ENCODE assay signal across 17 cellular contexts in the genomic region with DNA sequence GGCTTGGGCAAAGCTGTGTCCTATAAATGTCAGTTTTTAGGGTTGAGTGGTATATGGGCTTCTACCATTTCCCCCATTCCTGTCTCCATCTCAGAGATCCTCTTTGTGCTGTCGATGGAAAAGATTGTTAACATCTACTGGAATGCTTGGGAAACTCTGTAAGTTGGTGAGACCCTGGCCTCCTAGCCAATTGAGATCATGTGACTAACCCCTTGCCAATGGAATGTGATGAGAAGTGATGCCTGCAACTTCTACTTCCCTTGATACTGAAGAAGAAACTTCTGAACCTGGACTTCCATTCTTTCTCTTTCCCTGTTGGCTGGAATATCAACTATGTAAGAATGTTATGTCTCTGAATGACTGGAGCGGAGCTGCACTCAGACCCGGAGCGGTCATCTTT. TPM values are rescaled to one million over a fixed set of nuclear protein-coding genes. Genes with fewer than 3 reads are reported as not detected.
DNase-seq lines count a peak whose midpoint lies in the region; ATAC-seq, FAIRE-seq and TF ChIP-seq lines count a peak whose summit lies in the region.
"Had no signal": no experiment of that assay in that cellular context is flagged by ENCODE, and none has a peak within 500 bp of the region (broad histone marks: within the 10 kb centered on the region; RNA-seq: fewer than 3 reads in every experiment).

No MANE protein-coding gene starts in this region.

- no peak overlapping the region for H3K4me3 Mint-ChIP-seq in H9
- H3K4me3 Mint-ChIP-seq in memory B cell: no peak overlapping the region
- H3K4me3 Mint-ChIP-seq in activated CD8-positive, alpha-beta memory T cell treated with anti-CD3 and anti-CD28 coated beads, Interleukin-2, amount 10 ng/mL, durations not matched to agents 7 days and 5 days: no peak overlapping the region
- H3K4me3 Mint-ChIP-seq: CD4-positive, alpha-beta T cell; HFFc6 had no signal

- H3K27me3 ChIP-seq in H9 (ENCODE audit: insufficient read depth, low read length) (no peaks in the 10 kb centered on the region), K562 (ENCODE audit: control insufficient read depth in 2 of 2, insufficient read depth in 2 of 2, low read length in 2 of 2) (no peaks in the 10 kb centered on the region)
- H3K27me3 ChIP-seq: BLaER1 treated with 17β-estradiol and CSF1 and Interleukin-3, amounts not matched to agents 10 nM and 100 nM had no signal

- H3T11ph ChIP-seq in H9 (ENCODE audit: low read length): no peak overlapping the region

- H3K9ac ChIP-seq in H9 (ENCODE audit: extremely low read depth, insufficient read length, low read length) (no peak overlapping the region), K562 (ENCODE audit: insufficient read depth in 1 of 2, low read depth in 2 of 2, low read length in 2 of 2) (no peak overlapping the region)
- H3K9ac ChIP-seq: BLaER1 treated with 17β-estradiol and CSF1 and Interleukin-3, amounts not matched to agents 10 nM and 100 nM had no signal

- H3K9me1 ChIP-seq in K562 (ENCODE audit: control insufficient read depth, insufficient read depth, low read length): no peaks in the 10 kb centered on the region

- H3K27ac ChIP-seq in H9 (ENCODE audit: insufficient read length, low read depth, low read length) (no peak overlapping the region), K562 (ENCODE audit: extremely low read depth, low read depth, low read length) (no peak overlapping the region)
- H3K27ac ChIP-seq: BLaER1 treated with 17β-estradiol and CSF1 and Interleukin-3, amounts not matched to agents 10 nM and 100 nM; HL-60 had no signal

- H3K4me2 ChIP-seq in H9 (ENCODE audit: insufficient read depth, insufficient read length, low read length) (no peak overlapping the region), K562 (ENCODE audit: insufficient read depth, low read length) (no peak overlapping the region)
- H3K4me2 ChIP-seq: BLaER1 treated with 17β-estradiol and CSF1 and Interleukin-3, amounts not matched to agents 10 nM and 100 nM had no signal

- no peak overlapping the region for H2BK120ac ChIP-seq in H9 (ENCODE audit: low read depth, low read length, poor library complexity, severe bottlenecking)

- H3K27me3 Mint-ChIP-seq in H9 (ENCODE audit: low read depth) (no peaks in the 10 kb centered on the region), memory B cell (no peaks in the 10 kb centered on the region)
- no peaks in the 10 kb centered on the region for H3K27me3 Mint-ChIP-seq in activated CD8-positive, alpha-beta memory T cell treated with anti-CD3 and anti-CD28 coated beads, Interleukin-2, amount 10 ng/mL, durations not matched to agents 7 days and 5 days
- H3K27me3 Mint-ChIP-seq: CD4-positive, alpha-beta T cell had no signal

- no peak overlapping the region for H2BK20ac ChIP-seq in H9 (ENCODE audit: low read depth, low read length, poor library complexity, severe bottlenecking)

- H3K9me3 Mint-ChIP-seq in H9: no peaks in the 10 kb centered on the region
- H3K9me3 Mint-ChIP-seq in memory B cell: no peaks in the 10 kb centered on the region
- no peaks in the 10 kb centered on the region for H3K9me3 Mint-ChIP-seq in activated CD8-positive, alpha-beta memory T cell treated with anti-CD3 and anti-CD28 coated beads, Interleukin-2, amount 10 ng/mL, durations not matched to agents 7 days and 5 days (ENCODE audit: low read depth)
- H3K9me3 Mint-ChIP-seq: CD4-positive, alpha-beta T cell; HFFc6 had no signal

- TF ChIP-seq RAD21 in K562 (CRISPR knock-in tag; conservative IDR thresholded peaks at IDR 0.05 in 1 of 2, IDR thresholded peaks at IDR 0.05 in 1 of 2): no peak

- in situ Hi-C loops in K562 (cut with MboI): loop anchor here (25.0 kb wide), 1 partner anchor 391 kb away; the partner anchor contains the start of gene DNAH7
- in situ Hi-C loops in GM13976 (cut with MboI; ENCODE audit: low sequenced_read_pairs, unreplicated experiment): loop anchor here (10.0 to 25.0 kb wide), 2 partner anchors 159 to 393 kb away; partner anchors contain the start of gene DNAH7

- H3K79me2 ChIP-seq in H9 (ENCODE audit: insufficient read depth, low read length) (peaks cover 12% of the 10 kb centered on the region), K562 (ENCODE audit: control insufficient read depth, insufficient read depth, low read length) (peaks cover 52% of the 10 kb centered on the region)

- H3K9me3 ChIP-seq in H9 (ENCODE audit: control insufficient read depth, low read depth, low read length): no peaks in the 10 kb centered on the region
- no peaks in the 10 kb centered on the region for H3K9me3 ChIP-seq in K562 (replicated peaks; ENCODE audit: control insufficient read depth, insufficient read depth, low read depth, low read length)

- peaks cover 14 to 16% of the 10 kb centered on the region in 2 experiments for H3K4me1 Mint-ChIP-seq in H9
- peaks cover 23% of the 10 kb centered on the region for H3K4me1 Mint-ChIP-seq in memory B cell
- no peaks in the 10 kb centered on the region for H3K4me1 Mint-ChIP-seq in activated CD8-positive, alpha-beta memory T cell treated with anti-CD3 and anti-CD28 coated beads, Interleukin-2, amount 10 ng/mL, durations not matched to agents 7 days and 5 days

- intact Hi-C loops in K562 (cut with micrococcal nuclease): no loop called here

- H3K36me3 ChIP-seq in K562 (ENCODE audit: control insufficient read depth, insufficient read depth, low read length): peaks cover 4% of the 10 kb centered on the region; the same call in 2 of the 3 replicates

- H3K27ac Mint-ChIP-seq in H9 (peak overlapping the region; percentile 30 to 63 (median 51); a peak in 3 of 7 replicates), memory B cell (peak overlapping the region; percentile 28)
- no peak overlapping the region for H3K27ac Mint-ChIP-seq in activated CD8-positive, alpha-beta memory T cell treated with anti-CD3 and anti-CD28 coated beads, Interleukin-2, amount 10 ng/mL, durations not matched to agents 7 days and 5 days
- H3K27ac Mint-ChIP-seq: HFFc6 had no signal

- no peak overlapping the region for H4K8ac ChIP-seq in H9 (replicated peaks; ENCODE audit: insufficient read length, low read depth, low read length)

- H2BK5ac ChIP-seq in H9 (ENCODE audit: insufficient read length, low read length): no peak overlapping the region

- H3K56ac ChIP-seq in H9 (ENCODE audit: insufficient read length, low read depth, low read length): no peak overlapping the region

- H3K4me3 ChIP-seq in AG10803 (ENCODE audit: low read length) (no peak overlapping the region), K562 (no peak overlapping the region)
- H3K4me3 ChIP-seq: BLaER1 treated with 17β-estradiol and CSF1 and Interleukin-3, amounts not matched to agents 10 nM and 100 nM; GM12878 had no signal

- H3K4ac ChIP-seq in H9 (ENCODE audit: low read depth, low read length): no peak overlapping the region

- H4K20me1 ChIP-seq in H9 (ENCODE audit: control insufficient read depth, insufficient read depth, insufficient read length): no peaks in the 10 kb centered on the region
- no peaks in the 10 kb centered on the region for H4K20me1 ChIP-seq in K562 (replicated peaks; ENCODE audit: control insufficient read depth, insufficient read depth, low read length)

- peaks cover 2% of the 10 kb centered on the region for H3K23me2 ChIP-seq in H9 (ENCODE audit: insufficient read length, low read depth, low read length, poor library complexity, severe bottlenecking)

- no peak for ATAC-seq in K562
- ATAC-seq in memory B cell (ENCODE audit: low read depth): no peak
- ATAC-seq in activated CD8-positive, alpha-beta memory T cell treated with anti-CD3 and anti-CD28 coated beads, Interleukin-2, amount 10 ng/mL, durations not matched to agents 7 days and 5 days: no peak
- ATAC-seq: GM12878 had no signal

- TF ChIP-seq POLR2A in K562 (conservative IDR thresholded peaks at IDR 0.05): no peak

- WGBS in H9 (ENCODE audit: extremely low coverage, insufficient read length, low lambda C conversion rate): no CpG with 5 or more reads among the region's 4 CpGs
- 61% methylated on average over 4 of the region's 4 CpGs for WGBS in K562 (ENCODE audit: insufficient coverage, low coverage, missing lambda C conversion rate)

- POLR2A ChIA-PET in K562 (lab: Yijun Ruan, JAX): interaction anchor here (0.8 kb wide), 1 partner anchor 11 kb away, joined by 3 read pairs; no protein-coding TSS in a partner anchor

- H3K4me1 ChIP-seq in H9 (ENCODE audit: insufficient read depth, low read length) (no peaks in the 10 kb centered on the region), K562 (replicated peaks in 1 of 2; ENCODE audit: control insufficient read depth in 2 of 2, insufficient read depth in 2 of 2, low read length in 2 of 2) (no peaks in the 10 kb centered on the region; a peak in 1 of 5 replicates)

- no peak overlapping the region for H3K23ac ChIP-seq in H9 (ENCODE audit: insufficient read length, low read depth, low read length)

- TF ChIP-seq EP300 in K562 (IDR thresholded peaks at IDR 0.05; ENCODE audit: low read length): no peak

- H3K18ac ChIP-seq in H9 (ENCODE audit: insufficient read length, low read depth, low read length): no peak overlapping the region

- no peak overlapping the region for H2BK12ac ChIP-seq in H9 (ENCODE audit: insufficient read length, low read depth, low read length)

- no peak overlapping the region for H3K14ac ChIP-seq in H9 (ENCODE audit: insufficient read depth, low read length)

- FAIRE-seq in K562 (lab: Jason Lieb, UNC): no peak
- FAIRE-seq: GM12878, H1 had no signal

- CTCF ChIA-PET in K562 (lab: Yijun Ruan, JAX; ENCODE audit: low intra/inter-chr PET ratio): no interaction called here
- CTCF ChIA-PET in activated CD8-positive, alpha-beta memory T cell treated with anti-CD3 and anti-CD28 coated beads, Interleukin-2, amount 10 ng/mL, durations not matched to agents 7 days and 5 days (lab: Charles Lee): no interaction called here

- TF ChIP-seq CTCF in AG10803 (conservative IDR thresholded peaks at IDR 0.05; ENCODE audit: low read length) (no peak), H9 (conservative IDR thresholded peaks at IDR 0.05) (no peak), K562 (IDR thresholded peaks at IDR 0.05 in 2 of 3, conservative IDR thresholded peaks at IDR 0.05 in 1 of 3; ENCODE audit: insufficient read depth in 2 of 3, low read depth in 1 of 3, low read length in 3 of 3) (no peak), GM13976 (IDR thresholded peaks at IDR 0.05; ENCODE audit: borderline replicate concordance, control extremely low read depth, extremely low read depth, insufficient read depth, missing control alignments) (no peak)

- H2AFZ ChIP-seq in H9 (ENCODE audit: low read length): no peak overlapping the region
- no peak overlapping the region for H2AFZ ChIP-seq in K562 (ENCODE audit: low read depth, low read length)

- DNase-seq in AG10803 (ENCODE audit: low read depth) (peak; percentile 8), H9 (no peak), K562 (ENCODE audit: extremely low read depth in 1 of 4, low spot score in 3 of 4) (no peak), memory B cell (ENCODE audit: low spot score in 2 of 2) (no peak), nucleus accumbens (lab: John Stamatoyannopoulos, UW) (no peak), GM13976 (ENCODE audit: low spot score) (no peak)
- DNase-seq in activated CD8-positive, alpha-beta memory T cell treated with anti-CD3 and anti-CD28 coated beads, Interleukin-2, amount 10 ng/mL, durations not matched to agents 7 days and 5 days: no peak
- DNase-seq: 8988T; Calu3; CD4-positive, alpha-beta T cell; DMS 273 treated with DMSO at 0.1 percent for 48 hours; HCEC 1CT; HFFc6 had no signal

- H3K36me3 Mint-ChIP-seq in H9 (ENCODE audit: insufficient read depth in 1 of 3, low read depth in 3 of 3) (peaks cover 13 to 16% (median 15%) of the 10 kb centered on the region in 3 experiments), memory B cell (peaks cover 13% of the 10 kb centered on the region)
- peaks cover 6% of the 10 kb centered on the region for H3K36me3 Mint-ChIP-seq in activated CD8-positive, alpha-beta memory T cell treated with anti-CD3 and anti-CD28 coated beads, Interleukin-2, amount 10 ng/mL, durations not matched to agents 7 days and 5 days

- H2AK5ac ChIP-seq in H9 (ENCODE audit: insufficient read length, low read length): no peak overlapping the region

- H2BK15ac ChIP-seq in H9 (ENCODE audit: low read depth, low read length): no peak overlapping the region

- H3K79me1 ChIP-seq in H9 (ENCODE audit: insufficient read depth, low read depth, low read length, poor library complexity, severe bottlenecking): no peaks in the 10 kb centered on the region

- H4K5ac ChIP-seq in H9 (ENCODE audit: insufficient read length, low read depth, low read length): no peak overlapping the region

- BruUV-seq in K562 (replicated peaks; lab: Mats Ljungman, UMichigan): no TSS peak

- H4K91ac ChIP-seq in H9 (ENCODE audit: insufficient read length, low read depth, low read length): no peak overlapping the region

RNA-seq across cellular contexts. Expression of gene SLC39A10, which starts 14.5 kb away (rescaled TPM):
- total RNA-seq in H9 (2021) (156 and 161 TPM in 2 replicates), K562 (2014; rRNA removed) (16.7 and 20.6 TPM in 2 replicates), K562 (2014; rRNA removed; fragmentation: Illumina TruSeq; extraction: Trizol) (40.1 and 42.6 TPM in 2 replicates), K562 (2015; rRNA removed; fragmentation: Illumina TruSeq; extraction: Trizol) (36.5 and 37.7 TPM in 2 replicates), K562 (2021) (34.8 and 35.5 TPM in 2 replicates)
- 34.4 and 95.3 TPM in 2 replicates for total RNA-seq in K562 (2011; cell fraction: chromatin; rRNA removed; ENCODE audit: low replicate concordance)
- 38.0 and 44.5 TPM in 2 replicates for total RNA-seq in K562 (2011; cell fraction: nucleolus; rRNA removed)
- 59.2 and 86.5 TPM in 2 replicates for total RNA-seq in K562 (2011; cell fraction: nucleoplasm; rRNA removed)
- polyA plus RNA-seq in K562 (2011; rRNA removed) (34.2 and 37.8 TPM in 2 replicates), K562 (2014; fragmentation: Illumina TruSeq; extraction: Trizol) (20.6 and 23.1 TPM in 2 replicates), K562 (2014; fragmentation: Nextera tagmentation; extraction: Ambion mirVana) (10 to 100 TPM; 14.5 to 18.2 TPM), K562 (2014; rRNA removed) (12.5 and 13.7 TPM in 2 replicates)
- 7.7 and 16.7 TPM in 2 replicates for polyA plus RNA-seq in K562 (2011; cell fraction: cytosol; rRNA removed)
- polyA plus RNA-seq in K562 (2011; cell fraction: nucleus; rRNA removed): 18.3 and 28.9 TPM in 2 replicates
- polyA plus RNA-seq in K562 (2012): 13.0 and 15.7 TPM in 2 replicates
- polyA minus RNA-seq in K562 (2011; rRNA and poly(A)+ RNA removed): 118 and 121 TPM in 2 replicates
- 26.0 and 45.5 TPM in 2 replicates for polyA minus RNA-seq in K562 (2011; cell fraction: cytosol; rRNA and poly(A)+ RNA removed)
- polyA minus RNA-seq in K562 (2011; cell fraction: nucleus; rRNA and poly(A)+ RNA removed): 28.3 and 51.6 TPM in 2 replicates
- 10 to 100 TPM; 29.4 to 40.3 TPM for total RNA-seq in activated CD8-positive, alpha-beta memory T cell treated with anti-CD3 and anti-CD28 coated beads, Interleukin-2, amount 10 ng/mL, durations not matched to agents 7 days and 5 days
